Comparison of ENCODE assay signal across 10 cellular contexts in the genomic region with DNA sequence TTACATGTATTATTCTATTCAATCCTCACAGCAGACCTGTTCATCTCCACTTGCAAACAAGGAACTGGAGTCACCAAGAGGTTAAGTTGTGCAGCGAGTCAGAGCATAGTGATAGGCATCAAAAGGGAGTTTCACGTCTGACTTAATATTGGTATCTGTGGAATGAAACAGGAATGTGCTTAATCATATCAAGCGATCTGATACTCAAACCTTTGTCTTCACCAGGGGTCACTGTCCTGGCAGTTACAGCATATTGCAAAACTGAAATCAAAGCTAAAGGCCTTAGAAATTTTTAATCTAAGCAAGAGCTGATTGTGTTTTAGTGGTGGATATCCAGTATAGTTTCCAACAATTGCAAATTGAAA.
DNase-seq lines count a peak whose midpoint lies in the region; ATAC-seq and TF ChIP-seq lines count a peak whose summit lies in the region.
"Had no signal": no experiment of that assay in that cellular context is flagged by ENCODE, and none has a peak within 500 bp of the region (broad histone marks: within the 10 kb centered on the region; RNA-seq: fewer than 3 reads in every experiment).

No MANE protein-coding gene starts in this region.

- H3K27ac ChIP-seq in GM23248, result no peak overlapping the region
- H3K27ac ChIP-seq in SJSA1, result peak overlapping the region; percentile 82
- no peak overlapping the region for H3K27ac ChIP-seq in psoas muscle
- no peak overlapping the region for H3K27ac ChIP-seq in substantia nigra (ENCODE audit: low read depth, low read length, poor library complexity, severe bottlenecking)

- H3K9me2 ChIP-seq in GM23248 (ENCODE audit: insufficient read depth), result no peaks in the 10 kb centered on the region

- peak in 3 of 4 donors; percentile 27 to 46 (median 27) for ATAC-seq in psoas muscle
- no peak for ATAC-seq in activated CD4-positive, CD25-positive, alpha-beta regulatory T cell treated with anti-CD3 and anti-CD28 coated beads, Interleukin-2, amount 50 U/mL, for 24 hours
- no peak for ATAC-seq in HG03280 (IDR thresholded peaks at IDR 0.05; ENCODE audit: unreplicated experiment)
- ATAC-seq in omental fat pad (ENCODE audit: low FRiP score), result no peak

- H2AFZ ChIP-seq in GM23248, result peak overlapping the region; percentile 29; the same call in 1 of the 2 replicates

- no peak overlapping the region for H3K4me3 ChIP-seq in GM23248
- no peak overlapping the region for H3K4me3 ChIP-seq in SJSA1
- H3K4me3 ChIP-seq in fibroblast of villous mesenchyme (ENCODE audit: low read depth, low read length), result no peak overlapping the region
- no peak overlapping the region for H3K4me3 ChIP-seq in psoas muscle

- DNase-seq in GM23248 (peak; percentile 66), SJSA1 (ENCODE audit: low read depth in 1 of 2, low spot score in 2 of 2) (peak; percentile 67 to 82), fibroblast of villous mesenchyme (ENCODE audit: low read depth) (peak; percentile 30), psoas muscle (no peak), substantia nigra (lab: John Stamatoyannopoulos, UW) (no peak), omental fat pad (ENCODE audit: low spot score) (no peak)
- DNase-seq: NCI-H1694 treated with DMSO at 0.1 percent for 48 hours, Right ventricle myocardium superior had no signal

- H4K20me1 ChIP-seq in GM23248 (ENCODE audit: insufficient read depth), result no peaks in the 10 kb centered on the region

- peaks cover 57% of the 10 kb centered on the region for H3K4me1 ChIP-seq in GM23248 (ENCODE audit: insufficient read depth)
- peaks cover 52% of the 10 kb centered on the region for H3K4me1 ChIP-seq in SJSA1 (replicated peaks)
- H3K4me1 ChIP-seq in psoas muscle, result peaks cover 6% of the 10 kb centered on the region

- no peak overlapping the region for H3K9ac ChIP-seq in GM23248

- H3K27me3 ChIP-seq in GM23248 (replicated peaks; ENCODE audit: insufficient read depth), result no peaks in the 10 kb centered on the region
- H3K27me3 ChIP-seq in SJSA1 (replicated peaks), result no peaks in the 10 kb centered on the region
- no peaks in the 10 kb centered on the region for H3K27me3 ChIP-seq in psoas muscle (ENCODE audit: insufficient read depth in 3 of 3, low read length in 2 of 3)

- TF ChIP-seq CTCF in fibroblast of villous mesenchyme (IDR thresholded peaks at IDR 0.05; ENCODE audit: insufficient read depth, low read depth, low read length), result no peak
- TF ChIP-seq CTCF in psoas muscle (IDR thresholded peaks at IDR 0.05), result no peak
- TF ChIP-seq CTCF in omental fat pad (IDR thresholded peaks at IDR 0.05), result no peak

- H3K36me3 ChIP-seq in GM23248 (ENCODE audit: low read depth), result no peaks in the 10 kb centered on the region
- H3K36me3 ChIP-seq in SJSA1, result no peaks in the 10 kb centered on the region
- H3K36me3 ChIP-seq in psoas muscle (ENCODE audit: insufficient read depth in 1 of 2, low read depth in 1 of 2), result no peaks in the 10 kb centered on the region

- H3K4me2 ChIP-seq in GM23248 (ENCODE audit: unreplicated experiment), result peak overlapping the region; percentile 76

- H3K79me2 ChIP-seq in GM23248 (ENCODE audit: insufficient read depth), result no peaks in the 10 kb centered on the region

- peaks cover 33% of the 10 kb centered on the region; the same call in 1 of the 2 replicates for H3F3A ChIP-seq in GM23248 (ENCODE audit: insufficient read depth)

- intact Hi-C loops in psoas muscle (cut with DNase I), result loop anchor here in 1 of 2 donors (5.0 kb wide), 1 partner anchor 301 kb away; no protein-coding TSS in a partner anchor

- H3K9me3 ChIP-seq in GM23248 (ENCODE audit: low read depth) (no peaks in the 10 kb centered on the region), SJSA1 (replicated peaks) (no peaks in the 10 kb centered on the region), psoas muscle (no peaks in the 10 kb centered on the region)

- 4 to 9% methylated on average over 3 of the region's 3 CpGs for WGBS in GM23248 (ENCODE audit: low coverage in 1 of 2, low lambda C conversion rate in 2 of 2, missing lambda C conversion rate in 2 of 2), 2 experiments
- WGBS in psoas muscle, 3 donors, result 6 to 17% (median 17%) methylated on average over 3 of the region's 3 CpGs

- in situ Hi-C loops in GM23248 (cut with MboI), result no loop called here

Comparison
In these comparisons a context has a peak if more than half of its experiments do, and no peak if none do; other contexts are left out.
1. DNase-seq: peak in GM23248 (single experiment), SJSA1 (2 of 2) and fibroblast of villous mesenchyme (single experiment); none in psoas muscle (0 of 2), substantia nigra (0 of 49) and omental fat pad (single experiment).
2. ATAC-seq: peak in psoas muscle (3 of 4); none in activated CD4-positive, CD25-positive, alpha-beta regulatory T cell treated with anti-CD3 and anti-CD28 coated beads, Interleukin-2, amount 50 U/mL, for 24 hours (0 of 2), HG03280 (single experiment) and omental fat pad (single experiment).